Comparison of ENCODE assay signal across 30 cellular contexts in genomic region chr4:40617903-40618302, GRCh38. TPM values are rescaled to one million over a fixed set of nuclear protein-coding genes. Genes with fewer than 3 reads are reported as not detected.
A peak's percentile ranks its signal among the peaks of the same experiment; 100 is the strongest.
DNase-seq lines count a peak whose midpoint lies in the region; ATAC-seq and TF ChIP-seq lines count a peak whose summit lies in the region.
"Had no signal": no experiment of that assay in that cellular context is flagged by ENCODE, and none has a peak within 500 bp of the region (broad histone marks: within the 10 kb centered on the region; RNA-seq: fewer than 3 reads in every experiment).

No MANE protein-coding gene starts in this region.

- no peak for DNase-seq in GM23338 (ENCODE audit: low spot score)
- DNase-seq in KBM-7: peak; percentile 35
- no peak for DNase-seq in WTC11 (ENCODE audit: low spot score)
- DNase-seq in left kidney (ENCODE audit: low read depth, low spot score): peak; percentile 51
- DNase-seq in sciatic nerve (ENCODE audit: low spot score): no peak
- no peak for DNase-seq in stimulated activated CD4-positive, alpha-beta T cell treated with anti-CD3 and anti-CD28 coated beads, Interleukin-4, amount 100 ng/mL, for 4 hours
- DNase-seq: activated CD4-positive, alpha-beta T cell treated with anti-CD3 and anti-CD28 coated beads, Interleukin-2, amount 10 ng/mL, durations not matched to agents 24 days and 14 days; activated effector memory CD4-positive, alpha-beta T cell treated with Interleukin-2 at 50 U/mL for 16 hours; activated T-cell treated with anti-CD3 and anti-CD28 coated beads, Interleukin-2, amount 50 U/mL, for 1 hour; aorta; C1 segment of cervical spinal cord; Caco-2; DMS53; foreskin keratinocyte; HCEC 1CT; heart left ventricle; kidney; NCI-H1930; NCI-H524 treated with DMSO at 0.1 percent for 48 hours; posterior cingulate gyrus; right cardiac atrium; Right ventricle myocardium superior; stimulated activated CD4-positive, alpha-beta T cell treated with anti-CD3 and anti-CD28 coated beads, Interleukin-2, amount 100 ng/mL, for 48 hours; SW 1271 had no signal

- no peak overlapping the region for H3K4me2 ChIP-seq in GM23338
- H3K4me2 ChIP-seq: neural progenitor cell had no signal

- no peaks in the 10 kb centered on the region for H3K9me2 ChIP-seq in GM23338 (ENCODE audit: insufficient read depth)

- H3K27ac ChIP-seq in GM23338 (ENCODE audit: low read depth): 0 out of 2 replicates have a peak overlapping the region, but pooled peaks have one; percentile 53
- H3K27ac ChIP-seq: foreskin keratinocyte, heart left ventricle, neural progenitor cell, tibial nerve had no signal

- in situ Hi-C loops in KBM-7 (cut with MboI; ENCODE audit: low pct_unique_long_range_greater_than_20kb, low sequenced_read_pairs): no loop called here

- no peak overlapping the region for H3K4me3 Mint-ChIP-seq in GM23338
- H3K4me3 Mint-ChIP-seq in WTC11: no peak overlapping the region
- H3K4me3 Mint-ChIP-seq: activated CD4-positive, alpha-beta T cell treated with anti-CD3 and anti-CD28 coated beads, Interleukin-2, amount 10 ng/mL, durations not matched to agents 24 days and 14 days; neural progenitor cell had no signal

- no peaks in the 10 kb centered on the region for H3F3A ChIP-seq in GM23338 (replicated peaks; ENCODE audit: low read depth)

- no peaks in the 10 kb centered on the region; the same call in 1 of the 2 replicates for H3K36me3 ChIP-seq in GM23338 (ENCODE audit: insufficient read depth)
- H3K36me3 ChIP-seq: neural progenitor cell, tibial nerve had no signal

- intact Hi-C loops in sciatic nerve (cut with DNase I): no loop called here

- peaks cover 41% of the 10 kb centered on the region for H3K4me1 Mint-ChIP-seq in GM23338
- H3K4me1 Mint-ChIP-seq in WTC11: peaks cover 53% of the 10 kb centered on the region
- H3K4me1 Mint-ChIP-seq: neural progenitor cell had no signal

- CTCF ChIA-PET in WTC11 (lab: Charles Lee): no interaction called here

- peaks cover 35% of the 10 kb centered on the region for H3K4me1 ChIP-seq in GM23338 (ENCODE audit: insufficient read depth)
- H3K4me1 ChIP-seq: tibial nerve had no signal

- H3K79me2 ChIP-seq in GM23338 (replicated peaks; ENCODE audit: insufficient read depth): peaks cover 100% of the 10 kb centered on the region

- POLR2A ChIA-PET in WTC11 (lab: Charles Lee): interaction anchor here (0.7 kb wide), 1 partner anchor 501 kb away, joined by 10 read pairs; no protein-coding TSS in a partner anchor

- ATAC-seq in GM23338 (no peak), WTC11 (no peak), sciatic nerve (no peak), GM21381 (IDR thresholded peaks at IDR 0.05; ENCODE audit: unreplicated experiment) (no peak)
- ATAC-seq: activated naive CD4-positive, alpha-beta T cell treated with anti-CD3 and anti-CD28 coated beads, Interleukin-2, amount 50 U/mL, for 72 hours; foreskin keratinocyte; heart left ventricle; Panc1; right cardiac atrium had no signal

- no peaks in the 10 kb centered on the region for H3K27me3 ChIP-seq in GM23338 (ENCODE audit: insufficient read depth)
- H3K27me3 ChIP-seq: foreskin keratinocyte, neural progenitor cell, tibial nerve had no signal

- H3K27ac Mint-ChIP-seq in GM23338 (no peak overlapping the region), WTC11 (peak overlapping the region; percentile 79)
- H3K27ac Mint-ChIP-seq: activated CD4-positive, alpha-beta T cell treated with anti-CD3 and anti-CD28 coated beads, Interleukin-2, amount 10 ng/mL, durations not matched to agents 24 days and 14 days; neural progenitor cell had no signal

- H3K36me3 Mint-ChIP-seq in GM23338 (ENCODE audit: low read depth) (peaks cover 50% of the 10 kb centered on the region), WTC11 (peaks cover 28% of the 10 kb centered on the region)
- H3K36me3 Mint-ChIP-seq: neural progenitor cell had no signal

- H2AFZ ChIP-seq in GM23338: no peak overlapping the region
- H2AFZ ChIP-seq: neural progenitor cell had no signal

- TF ChIP-seq CTCF in GM23338 (conservative IDR thresholded peaks at IDR 0.05; ENCODE audit: low read depth in 2 of 2): no peak
- no peak for TF ChIP-seq CTCF in WTC11 (IDR thresholded peaks at IDR 0.05)

- peaks cover 11% of the 10 kb centered on the region; the same call in 1 of the 2 replicates for H4K20me1 ChIP-seq in GM23338 (replicated peaks; ENCODE audit: insufficient read depth)

- H3K27me3 Mint-ChIP-seq in GM23338 (ENCODE audit: insufficient read depth, low read depth, poor library complexity) (peaks cover 7% of the 10 kb centered on the region), WTC11 (ENCODE audit: low read depth) (no peaks in the 10 kb centered on the region)
- H3K27me3 Mint-ChIP-seq: activated CD4-positive, alpha-beta T cell treated with anti-CD3 and anti-CD28 coated beads, Interleukin-2, amount 10 ng/mL, durations not matched to agents 24 days and 14 days had no signal

- H3K4me3 ChIP-seq in GM23338: no peak overlapping the region
- H3K4me3 ChIP-seq: heart left ventricle, neural progenitor cell, tibial nerve had no signal

- H3K9me3 Mint-ChIP-seq in GM23338 (0 out of 3 replicates have a peak, but pooled peaks cover 3% of the 10 kb centered on the region), WTC11 (no peaks in the 10 kb centered on the region)

TF ChIP-seq in GM23338, 12 proteins besides CTCF, POLR2A, EP300 and RAD21 (continues in another document):
- no peak for TF ChIP-seq ZNF331 (CRISPR knock-in tag; IDR thresholded peaks at IDR 0.05; ENCODE audit: low read depth)
- TF ChIP-seq ETS1 (IDR thresholded peaks at IDR 0.05): no peak
- TF ChIP-seq STAT1 (IDR thresholded peaks at IDR 0.05; ENCODE audit: unreplicated experiment): no peak
- no peak for TF ChIP-seq EZH2 (IDR thresholded peaks at IDR 0.05; ENCODE audit: low read depth, unreplicated experiment)
- no peak for TF ChIP-seq CREB1 (CRISPR knock-in tag; IDR thresholded peaks at IDR 0.05; ENCODE audit: low read depth)
- TF ChIP-seq JUNB (IDR thresholded peaks at IDR 0.05; ENCODE audit: unreplicated experiment): no peak
- no peak for TF ChIP-seq POLR2AphosphoS5 (IDR thresholded peaks at IDR 0.05; ENCODE audit: low read depth)

TF ChIP-seq in WTC11, 78 proteins besides CTCF, POLR2A, EP300 and RAD21:
- TF ChIP-seq ZNF671 (CRISPR knock-in tag; IDR thresholded peaks at IDR 0.05): no peak
- no peak for TF ChIP-seq RELA (CRISPR knock-in tag; IDR thresholded peaks at IDR 0.05; ENCODE audit: borderline replicate concordance)
- no peak for TF ChIP-seq ATF1 (CRISPR knock-in tag; IDR thresholded peaks at IDR 0.05)
- no peak for TF ChIP-seq ZBTB21 (CRISPR knock-in tag; IDR thresholded peaks at IDR 0.05; ENCODE audit: borderline replicate concordance)
- TF ChIP-seq ZMAT4 (CRISPR knock-in tag; IDR thresholded peaks at IDR 0.05): no peak
- no peak for TF ChIP-seq ZNF232 (CRISPR knock-in tag; IDR thresholded peaks at IDR 0.05)
- no peak for TF ChIP-seq HMGXB4 (CRISPR knock-in tag; IDR thresholded peaks at IDR 0.05)

RNA-seq across cellular contexts. Expression of gene RBM47, which starts 11.8 kb away (rescaled TPM):
- total RNA-seq in GM23338 (2014; rRNA removed; shearing (Covaris generic)): 125 and 139 TPM in 2 replicates
- 31.8 and 35.6 TPM in 2 replicates for polyA plus RNA-seq in GM23338 (2016; fragmentation: Nextera tagmentation; extraction: Ambion mirVana)
- total RNA-seq in WTC11 (2021) (89.0 to 97.9 TPM (median 92.5 TPM) in 3 replicates), sciatic nerve (21.0 TPM)
- total RNA-seq: myocyte had no signal

Comparison
In these comparisons a context has a peak if more than half of its experiments do, and no peak if none do; other contexts are left out.
1. DNase-seq: peak in KBM-7 (single experiment) and left kidney (single experiment); none in GM23338 (single experiment), WTC11 (single experiment), sciatic nerve (single experiment) and stimulated activated CD4-positive, alpha-beta T cell treated with anti-CD3 and anti-CD28 coated beads, Interleukin-4, amount 100 ng/mL, for 4 hours (0 of 2).